Comparison of ENCODE assay signal across 8 cellular contexts in the genomic region with DNA sequence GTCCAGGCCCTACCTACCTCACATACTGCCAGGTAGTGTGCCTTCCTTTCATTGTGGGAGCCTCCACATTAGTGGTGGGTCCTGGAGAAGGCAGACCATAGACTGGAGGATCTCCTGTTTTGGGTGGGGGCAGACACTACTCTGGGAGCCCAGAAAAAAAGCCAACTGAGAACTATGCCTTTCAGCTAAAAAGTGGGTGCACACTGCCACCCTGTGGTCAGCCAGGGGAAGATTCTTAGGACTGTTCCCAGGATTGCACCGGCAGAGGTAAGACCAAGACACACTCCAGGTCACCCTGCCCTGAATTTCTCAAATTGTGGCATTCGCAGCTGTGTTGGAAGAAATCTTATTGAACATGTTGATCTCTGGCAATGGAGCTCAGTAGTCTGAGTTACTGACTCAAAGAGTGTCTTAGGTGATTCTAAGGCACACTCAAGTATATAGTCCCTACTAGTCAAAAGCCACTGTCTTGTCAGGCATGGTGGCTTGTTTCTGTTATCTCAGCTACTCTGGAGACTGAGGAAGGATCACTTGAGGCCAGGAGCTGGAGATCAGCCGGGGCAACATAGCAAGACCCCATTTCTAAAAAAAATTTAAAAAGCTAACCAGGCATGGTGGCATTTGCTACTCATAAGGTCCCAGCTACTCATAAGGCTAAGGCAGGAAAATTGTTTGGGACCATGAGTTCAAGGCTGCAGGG. TPM values are rescaled to one million over a fixed set of nuclear protein-coding genes. Genes with fewer than 3 reads are reported as not detected.
A peak's percentile ranks its signal among the peaks of the same experiment; 100 is the strongest.
DNase-seq lines count a peak whose midpoint lies in the region; ATAC-seq and TF ChIP-seq lines count a peak whose summit lies in the region.

No MANE protein-coding gene starts in this region.

- 28 to 43% methylated on average over 3 of the region's 3 CpGs for WGBS in testis, 2 donors

- no peak overlapping the region for H3K9ac ChIP-seq in OCI-LY3 (ENCODE audit: low read length)
- no peak overlapping the region for H3K9ac ChIP-seq in neural cell (ENCODE audit: low read length)

- H3K79me2 ChIP-seq in OCI-LY3 (ENCODE audit: low read length) (peaks cover 28% of the 10 kb centered on the region), neural cell (replicated peaks; ENCODE audit: insufficient read depth, low read length) (peaks cover 6% of the 10 kb centered on the region)

- no peak for ATAC-seq in GM21619 (IDR thresholded peaks at IDR 0.05; ENCODE audit: unreplicated experiment)

- no peaks in the 10 kb centered on the region for H3K9me2 ChIP-seq in neural cell (ENCODE audit: insufficient read depth, low read length)

- H4K20me1 ChIP-seq in OCI-LY3 (ENCODE audit: insufficient read depth, low read length) (no peaks in the 10 kb centered on the region), neural cell (ENCODE audit: insufficient read depth) (no peaks in the 10 kb centered on the region)

- no peak for TF ChIP-seq POLR2A in testis (IDR thresholded peaks at IDR 0.05)

- H3K36me3 ChIP-seq in OCI-LY3 (replicated peaks; ENCODE audit: low read depth, low read length) (peaks cover 13% of the 10 kb centered on the region), neural cell (ENCODE audit: insufficient read depth, low read length) (no peaks in the 10 kb centered on the region), testis (ENCODE audit: low read depth, missing control alignments) (no peaks in the 10 kb centered on the region)

- TF ChIP-seq RAD21 in neural cell (conservative IDR thresholded peaks at IDR 0.05) = peak; percentile 83

- peak; percentile 87 for TF ChIP-seq CTCF in OCI-LY3 (IDR thresholded peaks at IDR 0.05; ENCODE audit: low read depth, low read length)
- peak; percentile 92 for TF ChIP-seq CTCF in neural cell (IDR thresholded peaks at IDR 0.05; ENCODE audit: poor library complexity, severe bottlenecking)
- peak; percentile 66 to 83 (median 73) for TF ChIP-seq CTCF in testis (IDR thresholded peaks at IDR 0.05)

- H3K27ac ChIP-seq in OCI-LY3 (ENCODE audit: low read length) (no peak overlapping the region), neural cell (ENCODE audit: low read length) (no peak overlapping the region), testis (no peak overlapping the region)

- H3K27me3 ChIP-seq in OCI-LY3 (ENCODE audit: low read depth, low read length) (peaks cover 9% of the 10 kb centered on the region), neural cell (ENCODE audit: insufficient read depth, low read depth, low read length) (peaks cover 10% of the 10 kb centered on the region), testis (no peaks in the 10 kb centered on the region)

- DNase-seq in ELF-1 (ENCODE audit: low read depth, low spot score) (peak; percentile 83), HPDE6-E6E7 (ENCODE audit: extremely low spot score) (peak; percentile 71), fibroblast of gingiva (ENCODE audit: low read depth) (peak; percentile 40), testis (peak; percentile 73)
- DNase-seq in activated T-cell treated with anti-CD3 and anti-CD28 coated beads, Interleukin-2, amount 50 U/mL, for 1 hour = peak; percentile 80

- no peak overlapping the region for H3K4me3 ChIP-seq in OCI-LY3 (ENCODE audit: low read length)
- no peak overlapping the region for H3K4me3 ChIP-seq in neural cell (ENCODE audit: low read length)
- H3K4me3 ChIP-seq in testis = no peak overlapping the region

- H2AFZ ChIP-seq in OCI-LY3 (ENCODE audit: low read depth, low read length) (no peak overlapping the region), neural cell (ENCODE audit: low read depth, low read length) (no peak overlapping the region)

- H3F3A ChIP-seq in neural cell (ENCODE audit: insufficient read depth, low read length, poor library complexity, severe bottlenecking) = no peaks in the 10 kb centered on the region

- intact Hi-C loops in testis (cut with DNase I; ENCODE audit: low total_unique reads) = no loop called here

- H3K4me2 ChIP-seq in OCI-LY3 (ENCODE audit: low read length) = no peak overlapping the region
- H3K4me2 ChIP-seq in neural cell (ENCODE audit: low read length) = no peak overlapping the region

- H3K4me1 ChIP-seq in OCI-LY3 (ENCODE audit: low read length) (peaks cover 15% of the 10 kb centered on the region), testis (peaks cover 14% of the 10 kb centered on the region)

- TF ChIP-seq EP300 in neural cell (conservative IDR thresholded peaks at IDR 0.05; ENCODE audit: poor library complexity, severe bottlenecking) = no peak

- no peaks in the 10 kb centered on the region for H3K9me3 ChIP-seq in OCI-LY3 (ENCODE audit: insufficient read depth, low read length)
- H3K9me3 ChIP-seq in neural cell (ENCODE audit: low read length) = no peaks in the 10 kb centered on the region
- H3K9me3 ChIP-seq in testis = no peaks in the 10 kb centered on the region

TF ChIP-seq in neural cell, 6 proteins besides CTCF, POLR2A, EP300 and RAD21:
- TF ChIP-seq TAF1 (IDR thresholded peaks at IDR 0.05; ENCODE audit: low read depth) = no peak
- peak; percentile 81 for TF ChIP-seq SMC3 (conservative IDR thresholded peaks at IDR 0.05; ENCODE audit: poor library complexity)

RNA-seq across cellular contexts. Expression of a gene that starts 3.6 kb away (rescaled TPM):
- 50.2 and 52.5 TPM in 2 replicates for polyA plus RNA-seq in neural cell
- 32.2 and 51.4 TPM in 2 replicates for polyA minus RNA-seq in neural cell
- 10 to 100 TPM; 87.1 to 92.4 TPM for total RNA-seq in testis
- polyA plus RNA-seq in testis (ENCODE audit: insufficient read depth, low read depth, low replicate concordance) = 50.3 TPM

RNA-seq across cellular contexts. Expression of a gene that starts 5.1 kb away (rescaled TPM):
- polyA plus RNA-seq in neural cell = 2.1 and 2.8 TPM in 2 replicates
- polyA minus RNA-seq in neural cell = not detected in 2 replicates
- total RNA-seq in testis = under 1 TPM; 0.31 to 0.37 TPM
- 0.45 TPM for polyA plus RNA-seq in testis (ENCODE audit: insufficient read depth, low read depth, low replicate concordance)

RNA-seq across cellular contexts. Expression of a gene that starts 12.5 kb away (rescaled TPM):
- polyA plus RNA-seq in neural cell (116 and 182 TPM in 2 replicates), testis (ENCODE audit: insufficient read depth, low read depth, low replicate concordance) (25.9 TPM)
- polyA minus RNA-seq in neural cell = 85.3 and 106 TPM in 2 replicates
- 10 to 100 TPM; 46.1 to 55.6 TPM for total RNA-seq in testis

RNA-seq across cellular contexts. Expression of a gene that starts 13.7 kb away (rescaled TPM):
- polyA plus RNA-seq in neural cell (380 and 391 TPM in 2 replicates), testis (ENCODE audit: insufficient read depth, low read depth, low replicate concordance) (82.9 TPM)
- polyA minus RNA-seq in neural cell = 133 and 140 TPM in 2 replicates
- 10 to 100 TPM; 55.1 to 78.5 TPM for total RNA-seq in testis

RNA-seq across cellular contexts. Expression of a gene that starts 18.0 kb away (rescaled TPM):
- 59.1 and 98.5 TPM in 2 replicates for polyA plus RNA-seq in neural cell
- polyA minus RNA-seq in neural cell = 21.9 and 25.6 TPM in 2 replicates
- 10 to 100 TPM; 39.8 to 58.0 TPM for total RNA-seq in testis
- 28.7 TPM for polyA plus RNA-seq in testis (ENCODE audit: insufficient read depth, low read depth, low replicate concordance)
